ENCODE assay signal across 8 cellular contexts in genomic region chr17:31010014-31010413, GRCh38. TPM values are rescaled to one million over a fixed set of nuclear protein-coding genes. Genes with fewer than 3 reads are reported as not detected.
DNase-seq lines count a peak whose midpoint lies in the region; ATAC-seq and TF ChIP-seq lines count a peak whose summit lies in the region.
"Not testable (repeated sequence)": the region's sequence is repeated elsewhere in the genome, so short reads cannot be mapped to it uniquely, and the experiment has no call there.

No MANE protein-coding gene starts in this region.

- intact Hi-C loops in PC-3 (cut with micrococcal nuclease): loop anchor here (5.0 kb wide), 1 partner anchor 362 kb away; no protein-coding TSS in a partner anchor

- H3K9ac ChIP-seq in PC-3 (ENCODE audit: low read length); endocrine pancreas (ENCODE audit: control insufficient read depth, insufficient read depth, low read length): not testable (repeated sequence)

- peaks cover 20% of the 10 kb centered on the region for H3K4me1 Mint-ChIP-seq in activated CD8-positive, alpha-beta memory T cell treated with anti-CD3 and anti-CD28 coated beads, Interleukin-2, amount 10 ng/mL, durations not matched to agents 7 days and 5 days
- H3K4me1 Mint-ChIP-seq in neural crest cell: peaks cover 23% of the 10 kb centered on the region

- TF ChIP-seq CTCF in DOHH2 (IDR thresholded peaks at IDR 0.05; ENCODE audit: low read depth, low read length, poor library complexity, severe bottlenecking); PC-3 (conservative IDR thresholded peaks at IDR 0.05; ENCODE audit: low read depth, low read length); astrocyte of the spinal cord (IDR thresholded peaks at IDR 0.05; ENCODE audit: low read depth, low read length); neural crest cell (conservative IDR thresholded peaks at IDR 0.05): not testable (repeated sequence)

- H3K27me3 ChIP-seq in DOHH2 (ENCODE audit: control insufficient read depth, low read length); PC-3 (ENCODE audit: low read length); endocrine pancreas (ENCODE audit: control insufficient read depth, insufficient read depth, low read length): not testable (repeated sequence)

- POLR2A ChIA-PET in PC-3 (lab: Charles Lee; ENCODE audit: unreplicated experiment): interaction anchor here (0.6 kb wide), 1 partner anchor 1009 kb away, joined by 3 read pairs; no protein-coding TSS in a partner anchor

- not testable (repeated sequence) for H3K4me3 ChIP-seq in DOHH2 (ENCODE audit: low read length); PC-3 (ENCODE audit: low read length); astrocyte of the spinal cord (ENCODE audit: low read depth, low read length)
- H3K4me3 ChIP-seq in endocrine pancreas (ENCODE audit: control insufficient read depth, insufficient read depth, low read length): peak overlapping the region; percentile 77

- H2AFZ ChIP-seq in PC-3 (ENCODE audit: low read length): not testable (repeated sequence)

- H4K20me1 ChIP-seq in DOHH2 (ENCODE audit: control insufficient read depth, insufficient read depth, low read depth, low read length); PC-3 (ENCODE audit: low read length): not testable (repeated sequence)

- H3K4me1 ChIP-seq in DOHH2 (ENCODE audit: control insufficient read depth, low read length): peaks cover 33% of the 10 kb centered on the region
- H3K4me1 ChIP-seq in PC-3 (ENCODE audit: insufficient read depth, low read length): peaks cover 13% of the 10 kb centered on the region
- H3K4me1 ChIP-seq in endocrine pancreas (ENCODE audit: control insufficient read depth, insufficient read depth, low read length): peaks cover 11% of the 10 kb centered on the region

- not testable (repeated sequence) for H3K27ac ChIP-seq in DOHH2 (ENCODE audit: low read depth, low read length); PC-3 (ENCODE audit: low read length)

- not testable (repeated sequence) for H3K9me2 ChIP-seq in DOHH2 (replicated peaks; ENCODE audit: control insufficient read depth, low read length); PC-3 (replicated peaks; ENCODE audit: low read length)

- peak overlapping the region; percentile 5 for H3K4me3 Mint-ChIP-seq in activated CD8-positive, alpha-beta memory T cell treated with anti-CD3 and anti-CD28 coated beads, Interleukin-2, amount 10 ng/mL, durations not matched to agents 7 days and 5 days
- peak overlapping the region; percentile 73 for H3K4me3 Mint-ChIP-seq in neural crest cell

- in situ Hi-C loops in astrocyte of the spinal cord (cut with HindIII; ENCODE audit: low sequenced_read_pairs): not testable (repeated sequence)

- not testable (repeated sequence) for H3K79me2 ChIP-seq in DOHH2 (ENCODE audit: control insufficient read depth, low read length); PC-3 (ENCODE audit: low read length)

- not testable (repeated sequence) for ATAC-seq in PC-3; activated CD8-positive, alpha-beta memory T cell treated with anti-CD3 and anti-CD28 coated beads, Interleukin-2, amount 10 ng/mL, durations not matched to agents 7 days and 5 days

- BruUV-seq in PC-3 (replicated peaks; lab: Mats Ljungman, UMichigan): not testable (repeated sequence)

- not testable (repeated sequence) for H3K9me3 ChIP-seq in DOHH2 (ENCODE audit: control insufficient read depth, insufficient read depth, low read length); PC-3 (ENCODE audit: low read length); endocrine pancreas (ENCODE audit: control insufficient read depth, low read length)

- H3K9me3 Mint-ChIP-seq in activated CD8-positive, alpha-beta memory T cell treated with anti-CD3 and anti-CD28 coated beads, Interleukin-2, amount 10 ng/mL, durations not matched to agents 7 days and 5 days (ENCODE audit: low read depth); neural crest cell: not testable (repeated sequence)

- 0 out of 2 replicates have a peak overlapping the region, but pooled peaks have one; percentile 23 for H3K4me2 ChIP-seq in DOHH2 (ENCODE audit: low read length)
- H3K4me2 ChIP-seq in PC-3 (ENCODE audit: low read length): peak overlapping the region; percentile 16; the same call in 1 of the 2 replicates

- CTCF ChIA-PET in PC-3 (lab: Charles Lee): not testable (repeated sequence)
- CTCF ChIA-PET in activated CD8-positive, alpha-beta memory T cell treated with anti-CD3 and anti-CD28 coated beads, Interleukin-2, amount 10 ng/mL, durations not matched to agents 7 days and 5 days (lab: Charles Lee): interaction anchor here (1.4 kb wide), 1 partner anchor 206 kb away, joined by 3 read pairs; no protein-coding TSS in a partner anchor

- DNase-seq in PC-3; activated CD8-positive, alpha-beta memory T cell treated with anti-CD3 and anti-CD28 coated beads, Interleukin-2, amount 10 ng/mL, durations not matched to agents 7 days and 5 days; neural crest cell (ENCODE audit: low read depth, low spot score): not testable (repeated sequence)
- DNase-seq in astrocyte of the spinal cord (ENCODE audit: low read depth, low spot score): peak; percentile 15
- peak; percentile 29 for DNase-seq in inferior parietal cortex (ENCODE audit: extremely low spot score)
- DNase-seq in superior temporal gyrus (ENCODE audit: extremely low spot score): peak; percentile 28

- H3K36me3 Mint-ChIP-seq in activated CD8-positive, alpha-beta memory T cell treated with anti-CD3 and anti-CD28 coated beads, Interleukin-2, amount 10 ng/mL, durations not matched to agents 7 days and 5 days: not testable (repeated sequence)
- peaks cover 10% of the 10 kb centered on the region for H3K36me3 Mint-ChIP-seq in neural crest cell (ENCODE audit: low read depth)

- not testable (repeated sequence) for H3F3A ChIP-seq in DOHH2 (ENCODE audit: control insufficient read depth, insufficient read depth); PC-3 (ENCODE audit: low read length, unreplicated experiment)

- not testable (repeated sequence) for H3K36me3 ChIP-seq in DOHH2 (ENCODE audit: control insufficient read depth, low read length); PC-3 (ENCODE audit: low read depth, low read length); endocrine pancreas (ENCODE audit: control insufficient read depth, insufficient read depth, low read length)

- H3K27ac Mint-ChIP-seq in activated CD8-positive, alpha-beta memory T cell treated with anti-CD3 and anti-CD28 coated beads, Interleukin-2, amount 10 ng/mL, durations not matched to agents 7 days and 5 days; neural crest cell (ENCODE audit: unreplicated experiment): not testable (repeated sequence)

- not testable (repeated sequence) for H3K27me3 Mint-ChIP-seq in activated CD8-positive, alpha-beta memory T cell treated with anti-CD3 and anti-CD28 coated beads, Interleukin-2, amount 10 ng/mL, durations not matched to agents 7 days and 5 days
- H3K27me3 Mint-ChIP-seq in neural crest cell (ENCODE audit: low read depth): peaks cover 29% of the 10 kb centered on the region

RNA-seq across cellular contexts. Expression of gene RNF135, which starts 39.2 kb away (rescaled TPM):
- total RNA-seq in PC-3 (2014; rRNA removed): 10.4 and 10.7 TPM in 2 replicates
- 1 to 10 TPM; 9.1 to 9.5 TPM for total RNA-seq in activated CD8-positive, alpha-beta memory T cell treated with anti-CD3 and anti-CD28 coated beads, Interleukin-2, amount 10 ng/mL, durations not matched to agents 7 days and 5 days
- 5.9 and 6.4 TPM in 2 replicates for total RNA-seq in neural crest cell
